In the genomic region with DNA sequence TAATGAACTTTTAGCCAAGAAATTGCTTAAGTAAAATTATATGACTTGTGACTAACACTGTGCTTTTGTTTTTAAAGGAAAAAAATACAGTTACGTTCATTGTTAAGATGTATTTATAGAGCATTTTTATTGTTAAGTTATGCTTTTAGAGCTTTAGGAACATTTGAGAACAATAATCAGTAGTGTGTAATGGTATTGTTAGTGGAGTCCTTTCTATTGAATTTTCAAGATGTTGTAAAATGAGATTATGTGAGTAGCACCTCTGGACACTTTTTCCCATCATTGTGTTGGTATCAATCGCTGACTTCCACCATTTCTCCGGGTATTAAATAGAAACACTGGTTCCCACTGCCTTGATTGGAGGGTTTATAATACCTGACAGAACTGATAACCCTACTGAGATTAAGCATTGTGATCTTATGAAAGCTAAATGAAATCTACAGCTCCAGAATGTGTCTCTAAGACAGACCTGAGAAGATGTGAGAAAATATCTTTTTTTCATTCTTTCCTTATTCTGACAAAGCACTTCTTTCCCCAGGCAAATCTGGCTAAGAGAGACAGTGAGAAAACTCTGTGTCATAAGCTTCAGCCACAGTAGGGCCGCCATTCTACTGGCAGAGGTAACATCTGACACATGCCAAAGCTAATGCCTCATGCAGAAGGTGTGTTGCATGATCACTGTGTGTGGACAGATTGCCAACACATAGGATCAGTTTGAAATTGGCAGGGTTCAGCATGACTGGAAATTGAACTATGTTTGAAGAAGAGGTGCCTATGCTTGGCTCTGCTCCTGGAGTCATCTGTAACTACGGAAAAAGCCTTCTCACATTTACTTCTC, we compare ENCODE assay signal across 21 cellular contexts.
A peak's percentile ranks its signal among the peaks of the same experiment; 100 is the strongest.
DNase-seq lines count a peak whose midpoint lies in the region; ATAC-seq, FAIRE-seq and TF ChIP-seq lines count a peak whose summit lies in the region.
"Had no signal": no experiment of that assay in that cellular context is flagged by ENCODE, and none has a peak within 500 bp of the region (broad histone marks: within the 10 kb centered on the region; RNA-seq: fewer than 3 reads in every experiment).

No MANE protein-coding gene starts in this region.

- no peak for FAIRE-seq in HepG2 (lab: Jason Lieb, UNC)
- FAIRE-seq in bronchial epithelial cell (lab: Jason Lieb, UNC), result peak; percentile 96
- FAIRE-seq: A204.1, GM12878, HTR-8/SVneo had no signal

- intact Hi-C loops in HepG2 (cut with micrococcal nuclease; ENCODE audit: unreplicated experiment), result no loop called here
- intact Hi-C loops in right lobe of liver (cut with DNase I), result no loop called here
- intact Hi-C loops in thyroid gland (cut with DNase I), result no loop called here

- no peak for TF ChIP-seq EP300 in HepG2 (IDR thresholded peaks at IDR 0.05; ENCODE audit: low read depth in 2 of 2, low read length in 2 of 2)
- no peak for TF ChIP-seq EP300 in HepG2 (CRISPR knock-in tag; IDR thresholded peaks at IDR 0.05; ENCODE audit: borderline replicate concordance)

- no peaks in the 10 kb centered on the region for H3K36me3 ChIP-seq in HepG2 (replicated peaks in 1 of 2; ENCODE audit: control insufficient read depth in 1 of 2, insufficient read depth in 2 of 2, low read length in 2 of 2)
- no peaks in the 10 kb centered on the region for H3K36me3 ChIP-seq in right lobe of liver
- no peaks in the 10 kb centered on the region for H3K36me3 ChIP-seq in bronchial epithelial cell (ENCODE audit: control insufficient read depth, insufficient read depth, low read length)
- no peaks in the 10 kb centered on the region for H3K36me3 ChIP-seq in thyroid gland
- H3K36me3 ChIP-seq: BLaER1 treated with 17β-estradiol and CSF1 and Interleukin-3, amounts not matched to agents 10 nM and 100 nM; Peyer's patch had no signal

- no peaks in the 10 kb centered on the region for H3K9me3 Mint-ChIP-seq in mesothelial cell of epicardium

- no peaks in the 10 kb centered on the region for H3K36me3 Mint-ChIP-seq in mesothelial cell of epicardium
- H3K36me3 Mint-ChIP-seq: CD8-positive, alpha-beta memory T cell had no signal

- H3K27ac Mint-ChIP-seq in mesothelial cell of epicardium, result no peak overlapping the region
- H3K27ac Mint-ChIP-seq: CD8-positive, alpha-beta memory T cell had no signal

- ATAC-seq in HepG2, result no peak
- no peak for ATAC-seq in right lobe of liver
- no peak for ATAC-seq in HG02973 (IDR thresholded peaks at IDR 0.05; ENCODE audit: unreplicated experiment)
- ATAC-seq: GM12878 had no signal

- H3K4me3 ChIP-seq in HepG2 (replicated peaks in 1 of 3; ENCODE audit: insufficient read depth in 1 of 3, low read depth in 2 of 3, low read length in 3 of 3) (no peak overlapping the region), right lobe of liver (no peak overlapping the region), bronchial epithelial cell (ENCODE audit: low read depth, low read length) (no peak overlapping the region), fibroblast of mammary gland (ENCODE audit: control insufficient read depth, low read depth, low read length) (no peak overlapping the region), thyroid gland (replicated peaks in 1 of 3) (no peak overlapping the region)
- H3K4me3 ChIP-seq: BLaER1 treated with 17β-estradiol and CSF1 and Interleukin-3, amounts not matched to agents 10 nM and 100 nM; GM12878; Peyer's patch had no signal

- 8% methylated on average over 5 of the region's 5 CpGs for WGBS in HepG2 (ENCODE audit: low lambda C conversion rate)
- WGBS in right lobe of liver (ENCODE audit: insufficient coverage, low coverage, low lambda C conversion rate, missing lambda C conversion rate), result 47% methylated on average over 5 of the region's 5 CpGs
- 73 to 83% methylated on average over 5 of the region's 5 CpGs for WGBS in thyroid gland, 2 donors

- H3K27me3 Mint-ChIP-seq in mesothelial cell of epicardium (ENCODE audit: low read depth), result peaks cover 1% of the 10 kb centered on the region
- H3K27me3 Mint-ChIP-seq: CD8-positive, alpha-beta memory T cell had no signal

- H4K20me1 ChIP-seq in HepG2 (ENCODE audit: insufficient read depth, low read length), result no peaks in the 10 kb centered on the region
- H4K20me1 ChIP-seq: BLaER1 treated with 17β-estradiol and CSF1 and Interleukin-3, amounts not matched to agents 10 nM and 100 nM had no signal

- no peak for TF ChIP-seq RAD21 in HepG2 (CRISPR knock-in tag; IDR thresholded peaks at IDR 0.05)

- peak overlapping the region; percentile 15 for H2AFZ ChIP-seq in HepG2 (ENCODE audit: low read length)

- H3K4me1 ChIP-seq in HepG2 (ENCODE audit: insufficient read depth, low read length) (no peaks in the 10 kb centered on the region), right lobe of liver (no peaks in the 10 kb centered on the region), thyroid gland (no peaks in the 10 kb centered on the region)
- H3K4me1 ChIP-seq: BLaER1 treated with 17β-estradiol and CSF1 and Interleukin-3, amounts not matched to agents 10 nM and 100 nM; Peyer's patch had no signal

- H3K4me2 ChIP-seq in HepG2 (ENCODE audit: low read depth, low read length), result no peak overlapping the region
- H3K4me2 ChIP-seq: BLaER1 treated with 17β-estradiol and CSF1 and Interleukin-3, amounts not matched to agents 10 nM and 100 nM had no signal

- no TSS peak for BruUV-seq in HepG2 (replicated peaks; lab: Mats Ljungman, UMichigan)

- DNase-seq in HepG2 (ENCODE audit: low spot score) (no peak), right lobe of liver (no peak), bronchial epithelial cell (ENCODE audit: low read depth) (peak; percentile 99), fibroblast of mammary gland (ENCODE audit: low read depth) (peak; percentile 47), thyroid gland (peak; percentile 1 to 2), mesothelial cell of epicardium (ENCODE audit: low spot score in 2 of 2, unreplicated experiment in 2 of 2) (no peak), NCI-H1105 treated with DMSO at 0.1 percent for 48 hours (lab: John Stamatoyannopoulos, UW) (no peak)
- DNase-seq: CD8-positive, alpha-beta memory T cell; DND-41; GDM1; HCEC 1CT; NCI-H1436 treated with DMSO at 0.1 percent for 48 hours; NCI-H2029 treated with DMSO at 0.1 percent for 48 hours; NCI-H510A; NCI-H774; Peyer's patch had no signal

- H3K9me3 ChIP-seq in HepG2 (ENCODE audit: low read length) (no peaks in the 10 kb centered on the region), right lobe of liver (no peaks in the 10 kb centered on the region), thyroid gland (no peaks in the 10 kb centered on the region)
- H3K9me3 ChIP-seq: BLaER1 treated with 17β-estradiol and CSF1 and Interleukin-3, amounts not matched to agents 10 nM and 100 nM; Peyer's patch had no signal

- peaks cover 8% of the 10 kb centered on the region for H3K4me1 Mint-ChIP-seq in mesothelial cell of epicardium
- H3K4me1 Mint-ChIP-seq: CD8-positive, alpha-beta memory T cell had no signal

- POLR2A ChIA-PET in HepG2 (lab: Yijun Ruan, JAX), result no interaction called here

- H3K27ac ChIP-seq in HepG2 (ENCODE audit: extremely low read length, insufficient read depth, low read length), result no peak overlapping the region
- H3K27ac ChIP-seq in right lobe of liver, result no peak overlapping the region
- H3K27ac ChIP-seq in thyroid gland, result no peak overlapping the region
- H3K27ac ChIP-seq: BLaER1 treated with 17β-estradiol and CSF1 and Interleukin-3, amounts not matched to agents 10 nM and 100 nM; Peyer's patch had no signal

- H3K9ac ChIP-seq in HepG2 (ENCODE audit: insufficient read depth, low read depth, low read length), result no peak overlapping the region
- H3K9ac ChIP-seq: BLaER1 treated with 17β-estradiol and CSF1 and Interleukin-3, amounts not matched to agents 10 nM and 100 nM had no signal

- TF ChIP-seq CTCF in HepG2 (CRISPR knock-in tag; IDR thresholded peaks at IDR 0.05) (no peak), right lobe of liver (IDR thresholded peaks at IDR 0.05) (no peak), bronchial epithelial cell (IDR thresholded peaks at IDR 0.05; ENCODE audit: insufficient read depth, low read length, severe bottlenecking) (no peak), fibroblast of mammary gland (conservative IDR thresholded peaks at IDR 0.05; ENCODE audit: control insufficient read depth, insufficient read depth, low read depth, low read length) (no peak), thyroid gland (IDR thresholded peaks at IDR 0.05) (no peak), mesothelial cell of epicardium (IDR thresholded peaks at IDR 0.05; ENCODE audit: unreplicated experiment) (no peak)

- CTCF ChIA-PET in HepG2 (lab: Yijun Ruan, JAX; ENCODE audit: low intra/inter-chr PET ratio, low total read pairs), result no interaction called here

- H3K27me3 ChIP-seq in HepG2 (ENCODE audit: control insufficient read depth in 1 of 2, insufficient read depth in 2 of 2, low read length in 2 of 2) (no peaks in the 10 kb centered on the region), right lobe of liver (no peaks in the 10 kb centered on the region), bronchial epithelial cell (ENCODE audit: control insufficient read depth, insufficient read depth, low read length) (no peaks in the 10 kb centered on the region), thyroid gland (no peaks in the 10 kb centered on the region)
- H3K27me3 ChIP-seq: BLaER1 treated with 17β-estradiol and CSF1 and Interleukin-3, amounts not matched to agents 10 nM and 100 nM; Peyer's patch had no signal

- no peaks in the 10 kb centered on the region for H3K79me2 ChIP-seq in HepG2 (ENCODE audit: insufficient read depth, low read length)

- in situ Hi-C loops in HepG2 (cut with HindIII; ENCODE audit: extremely low pct_ligation_motif_present, low pct_unique_long_range_greater_than_20kb), result no loop called here

- H3K4me3 Mint-ChIP-seq in mesothelial cell of epicardium, result no peak overlapping the region
- H3K4me3 Mint-ChIP-seq: CD8-positive, alpha-beta memory T cell had no signal

- TF ChIP-seq POLR2A in HepG2 (IDR thresholded peaks at IDR 0.05; ENCODE audit: insufficient read depth in 1 of 2, low read depth in 2 of 2, low read length in 2 of 2), result no peak
- no peak for TF ChIP-seq POLR2A in right lobe of liver (IDR thresholded peaks at IDR 0.05)
- no peak for TF ChIP-seq POLR2A in thyroid gland (IDR thresholded peaks at IDR 0.05)

TF ChIP-seq in HepG2, 621 proteins besides CTCF, POLR2A, EP300 and RAD21:
- TF ChIP-seq POLR2AphosphoS2 (IDR thresholded peaks at IDR 0.05; ENCODE audit: low read depth, low read length) (no peak), NKX3-1 (CRISPR knock-in tag; IDR thresholded peaks at IDR 0.05) (no peak)

Comparison
In these comparisons a context has a peak if more than half of its experiments do, and no peak if none do; other contexts are left out.
1. DNase-seq: peak in bronchial epithelial cell (single experiment), fibroblast of mammary gland (single experiment) and thyroid gland (2 of 2); none in HepG2 (single experiment), right lobe of liver (0 of 3), mesothelial cell of epicardium (0 of 2) and NCI-H1105 treated with DMSO at 0.1 percent for 48 hours (single experiment).